ENCODE assay signal across 9 cellular contexts in the genomic region with DNA sequence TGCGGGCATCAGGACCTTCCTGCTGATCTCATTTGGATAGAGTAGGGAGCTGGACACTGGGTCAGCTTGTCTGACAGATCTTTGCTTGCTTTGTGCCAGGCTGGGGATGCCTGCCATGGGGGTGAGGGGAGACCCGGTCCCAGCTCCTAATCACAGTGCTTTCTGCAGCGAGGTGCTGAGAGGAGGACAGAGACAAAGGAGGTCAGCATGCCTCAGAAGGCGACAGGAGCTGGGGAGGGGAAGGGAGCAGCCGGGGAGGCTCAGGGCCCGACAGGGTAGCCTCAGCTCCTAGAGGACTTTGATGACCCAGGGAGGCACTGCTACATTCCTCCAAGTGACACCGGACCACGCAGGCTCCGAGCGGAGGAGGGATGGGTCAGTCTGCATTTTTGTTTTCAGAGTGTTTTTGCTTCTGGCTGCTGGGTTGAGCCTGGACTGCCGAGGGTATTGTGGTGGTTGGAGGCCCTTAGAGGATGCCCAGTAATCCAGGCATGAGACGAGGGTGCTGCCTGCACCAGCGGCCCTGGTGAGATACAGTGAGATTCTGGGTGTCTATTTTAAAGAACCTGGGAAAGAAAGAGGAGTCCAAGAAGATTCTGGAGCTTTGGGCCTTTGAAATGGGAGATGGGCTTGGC. TPM values are rescaled to one million over a fixed set of nuclear protein-coding genes. Genes with fewer than 3 reads are reported as not detected.
A peak's percentile ranks its signal among the peaks of the same experiment; 100 is the strongest.
DNase-seq lines count a peak whose midpoint lies in the region; ATAC-seq, FAIRE-seq and TF ChIP-seq lines count a peak whose summit lies in the region.
"Had no signal": no experiment of that assay in that cellular context is flagged by ENCODE, and none has a peak within 500 bp of the region (broad histone marks: within the 10 kb centered on the region; RNA-seq: fewer than 3 reads in every experiment).

No MANE protein-coding gene starts in this region.

- no peak overlapping the region for H2AFZ ChIP-seq in astrocyte (ENCODE audit: low read depth, low read length)

- H3K4me1 ChIP-seq in astrocyte (ENCODE audit: insufficient read depth, low read length), result peaks cover 21% of the 10 kb centered on the region
- H3K4me1 ChIP-seq in mucosa of stomach (ENCODE audit: control insufficient read depth, insufficient read depth, low read length), result peaks cover 40% of the 10 kb centered on the region
- peaks cover 0 to 64% (median 45%) of the 10 kb centered on the region in 4 donors for H3K4me1 ChIP-seq in tibial artery

- H3K4me1 Mint-ChIP-seq in activated T-cell treated with anti-CD3 and anti-CD28 coated beads, Interleukin-2, amount 50 U/mL, for 24 hours (ENCODE audit: low read depth), result peaks cover 97% of the 10 kb centered on the region
- peaks cover 23% of the 10 kb centered on the region for H3K4me1 Mint-ChIP-seq in astrocyte (ENCODE audit: low read depth, unreplicated experiment)

- peaks cover 73% of the 10 kb centered on the region for H4K20me1 ChIP-seq in astrocyte (ENCODE audit: insufficient read depth, low read length)

- H3K36me3 ChIP-seq in astrocyte (ENCODE audit: insufficient read depth, low read length) (no peaks in the 10 kb centered on the region), mucosa of stomach (ENCODE audit: control insufficient read depth, insufficient read depth, low read length) (peaks cover 10% of the 10 kb centered on the region), tibial artery (peaks cover 6 to 56% (median 44%) of the 10 kb centered on the region in 3 donors)

- H3K27ac ChIP-seq in astrocyte (ENCODE audit: low read depth, low read length) (no peak overlapping the region), tibial artery (peak overlapping the region; percentile 50 to 61)
- H3K27ac ChIP-seq: SK-N-MC had no signal

- no peak for FAIRE-seq in astrocyte (lab: Jason Lieb, UNC)

- peaks cover 60% of the 10 kb centered on the region for H3K79me2 ChIP-seq in astrocyte (ENCODE audit: insufficient read depth, low read length)

- peaks cover 98% of the 10 kb centered on the region for H3K36me3 Mint-ChIP-seq in activated T-cell treated with anti-CD3 and anti-CD28 coated beads, Interleukin-2, amount 50 U/mL, for 24 hours (ENCODE audit: low read depth)
- peaks cover 26% of the 10 kb centered on the region for H3K36me3 Mint-ChIP-seq in astrocyte (ENCODE audit: low read depth, unreplicated experiment)

- peak overlapping the region; percentile 93 for H3K27ac Mint-ChIP-seq in activated T-cell treated with anti-CD3 and anti-CD28 coated beads, Interleukin-2, amount 50 U/mL, for 24 hours
- H3K27ac Mint-ChIP-seq in astrocyte (ENCODE audit: unreplicated experiment), result peak overlapping the region; percentile 66

- TF ChIP-seq CTCF in astrocyte (IDR thresholded peaks at IDR 0.05; ENCODE audit: insufficient read depth, low read depth, low read length), result no peak
- TF ChIP-seq CTCF in tibial artery (IDR thresholded peaks at IDR 0.05), result no peak

- no peaks in the 10 kb centered on the region for H3K27me3 ChIP-seq in astrocyte (ENCODE audit: insufficient read depth, low read length)
- no peaks in the 10 kb centered on the region for H3K27me3 ChIP-seq in mucosa of stomach (ENCODE audit: control insufficient read depth, insufficient read depth, low read length)
- H3K27me3 ChIP-seq in tibial artery, result no peaks in the 10 kb centered on the region

- intact Hi-C loops in tibial artery (cut with DNase I; ENCODE audit: low total_unique reads), result no loop called here

- H3K4me3 Mint-ChIP-seq in activated T-cell treated with anti-CD3 and anti-CD28 coated beads, Interleukin-2, amount 50 U/mL, for 24 hours, result peak overlapping the region; percentile 79
- H3K4me3 Mint-ChIP-seq in astrocyte (ENCODE audit: unreplicated experiment), result peak overlapping the region; percentile 66

- peak overlapping the region; percentile 15 for H3K4me2 ChIP-seq in astrocyte (ENCODE audit: low read length)

- DNase-seq in activated T-cell treated with anti-CD3 and anti-CD28 coated beads, Interleukin-2, amount 50 U/mL, for 24 hours, result no peak
- DNase-seq in activated T-cell treated with anti-CD3 and anti-CD28 coated beads, Interleukin-2, amount 50 U/mL, for 48 hours, result no peak
- DNase-seq in astrocyte (ENCODE audit: low read depth) (no peak), tibial artery (no peak), germinal center (ENCODE audit: low spot score) (no peak), NCI-H1105 (lab: John Stamatoyannopoulos, UW) (no peak)

- ATAC-seq in GM19397 (IDR thresholded peaks at IDR 0.05; ENCODE audit: unreplicated experiment), result no peak

- H3K9me3 ChIP-seq in astrocyte (ENCODE audit: insufficient read depth, low read depth, low read length) (no peaks in the 10 kb centered on the region), mucosa of stomach (ENCODE audit: control insufficient read depth, low read length) (no peaks in the 10 kb centered on the region), tibial artery (no peaks in the 10 kb centered on the region)

- no peak overlapping the region for H3K4me3 ChIP-seq in astrocyte (ENCODE audit: insufficient read depth, low read depth, low read length)
- H3K4me3 ChIP-seq in mucosa of stomach (ENCODE audit: low read length), result no peak overlapping the region
- H3K4me3 ChIP-seq in tibial artery, result no peak overlapping the region
- H3K4me3 ChIP-seq: SK-N-MC had no signal

- H3K9me3 Mint-ChIP-seq in activated T-cell treated with anti-CD3 and anti-CD28 coated beads, Interleukin-2, amount 50 U/mL, for 24 hours, result no peaks in the 10 kb centered on the region
- H3K9me3 Mint-ChIP-seq in astrocyte (ENCODE audit: unreplicated experiment), result no peaks in the 10 kb centered on the region

- H3K27me3 Mint-ChIP-seq in activated T-cell treated with anti-CD3 and anti-CD28 coated beads, Interleukin-2, amount 50 U/mL, for 24 hours, result no peaks in the 10 kb centered on the region
- no peaks in the 10 kb centered on the region for H3K27me3 Mint-ChIP-seq in astrocyte (ENCODE audit: low read depth, unreplicated experiment)

- peak overlapping the region; percentile 10 for H3K9ac ChIP-seq in astrocyte (ENCODE audit: low read length)
- peak overlapping the region; percentile 54 for H3K9ac ChIP-seq in mucosa of stomach (ENCODE audit: low read length)

RNA-seq across cellular contexts. Expression of a gene that starts 7.8 kb away (rescaled TPM):
- total RNA-seq in astrocyte, result 33.8 and 43.5 TPM in 2 replicates

RNA-seq across cellular contexts. Expression of a gene that starts 48.0 kb away (rescaled TPM):
- 29.2 and 31.1 TPM in 2 replicates for total RNA-seq in astrocyte
